In the genomic region with DNA sequence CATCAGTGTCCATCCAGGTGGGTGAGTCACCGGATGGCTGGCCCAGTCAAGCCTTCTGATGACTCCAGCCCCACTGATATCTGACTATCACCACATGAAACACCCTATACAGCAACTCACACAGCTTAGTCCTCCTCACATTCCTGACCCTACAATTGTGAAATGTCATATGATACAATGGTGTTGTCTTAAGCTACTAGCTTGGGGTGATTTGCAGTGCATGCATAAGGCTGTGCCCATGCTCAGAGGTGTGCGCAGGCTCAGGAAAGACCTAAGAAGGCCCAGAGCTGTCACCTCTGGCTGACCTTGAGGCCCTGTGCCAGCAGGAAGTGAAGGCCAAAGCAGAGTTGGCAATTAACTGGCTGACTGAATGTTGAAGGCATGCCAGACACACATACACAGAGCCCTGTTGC, we compare ENCODE assay signal across 11 cellular contexts. TPM values are rescaled to one million over a fixed set of nuclear protein-coding genes. Genes with fewer than 3 reads are reported as not detected.
DNase-seq lines count a peak whose midpoint lies in the region; ATAC-seq lines count a peak whose summit lies in the region.
"Had no signal": no experiment of that assay in that cellular context is flagged by ENCODE, and none has a peak within 500 bp of the region (broad histone marks: within the 10 kb centered on the region; RNA-seq: fewer than 3 reads in every experiment).

No MANE protein-coding gene starts in this region.

- H3K27me3 ChIP-seq in CD4-positive, CD25-positive, alpha-beta regulatory T cell (ENCODE audit: control insufficient read depth, insufficient read depth, low read length) = no peaks in the 10 kb centered on the region

- ATAC-seq in CD4-positive, CD25-positive, alpha-beta regulatory T cell (ENCODE audit: low read depth in 2 of 2) = no peak
- ATAC-seq in activated naive CD8-positive, alpha-beta T cell treated with anti-CD3 and anti-CD28 coated beads, Interleukin-2, amount 50 U/mL, for 24 hours = no peak
- peak; percentile 68 for ATAC-seq in left lobe of liver

- peak overlapping the region; percentile 21 for H3K4me3 ChIP-seq in CD4-positive, CD25-positive, alpha-beta regulatory T cell (ENCODE audit: low read depth, low read length)
- H3K4me3 ChIP-seq: lower lobe of right lung had no signal

- H3K27me3 Mint-ChIP-seq in CD4-positive, CD25-positive, alpha-beta regulatory T cell = no peaks in the 10 kb centered on the region
- no peaks in the 10 kb centered on the region for H3K27me3 Mint-ChIP-seq in activated naive CD8-positive, alpha-beta T cell treated with anti-CD3 and anti-CD28 coated beads, Interleukin-2, amount 50 U/mL, for 24 hours

- H3K4me1 Mint-ChIP-seq in CD4-positive, CD25-positive, alpha-beta regulatory T cell = peaks cover 30 to 84% (median 66%) of the 10 kb centered on the region in 4 donors
- peaks cover 82% of the 10 kb centered on the region for H3K4me1 Mint-ChIP-seq in activated naive CD8-positive, alpha-beta T cell treated with anti-CD3 and anti-CD28 coated beads, Interleukin-2, amount 50 U/mL, for 24 hours

- no peak overlapping the region for H3K27ac ChIP-seq in CD4-positive, CD25-positive, alpha-beta regulatory T cell (ENCODE audit: insufficient read depth, low read length, poor library complexity, severe bottlenecking)
- H3K27ac ChIP-seq: lower lobe of right lung had no signal

- H3K9me3 Mint-ChIP-seq in CD4-positive, CD25-positive, alpha-beta regulatory T cell = no peaks in the 10 kb centered on the region
- no peaks in the 10 kb centered on the region for H3K9me3 Mint-ChIP-seq in activated naive CD8-positive, alpha-beta T cell treated with anti-CD3 and anti-CD28 coated beads, Interleukin-2, amount 50 U/mL, for 24 hours

- peak in 1 of 3 donors; percentile 55 for DNase-seq in CD4-positive, CD25-positive, alpha-beta regulatory T cell
- DNase-seq in HT1080 (ENCODE audit: low read depth) = peak; percentile 98
- no peak for DNase-seq in activated naive CD8-positive, alpha-beta T cell treated with anti-CD3 and anti-CD28 coated beads, Interleukin-2, amount 50 U/mL, for 24 hours
- DNase-seq in left lobe of liver (ENCODE audit: low spot score) = no peak
- DNase-seq in activated gamma-delta T cell treated with Interleukin-2 at 50 U/mL for 16 hours = no peak
- DNase-seq in NCI-H748 (lab: John Stamatoyannopoulos, UW; ENCODE audit: unreplicated experiment) = no peak
- no peak for DNase-seq in ecto neural progenitor cell (ENCODE audit: low spot score)
- no peak for DNase-seq in GM03348 (ENCODE audit: low spot score)
- DNase-seq: caudate nucleus, lower lobe of right lung, NCI-H1105 had no signal

- H3K27ac Mint-ChIP-seq in CD4-positive, CD25-positive, alpha-beta regulatory T cell = peak overlapping the region; percentile 93 to 98 (median 94)
- peak overlapping the region; percentile 57 for H3K27ac Mint-ChIP-seq in activated naive CD8-positive, alpha-beta T cell treated with anti-CD3 and anti-CD28 coated beads, Interleukin-2, amount 50 U/mL, for 24 hours

- H3K36me3 Mint-ChIP-seq in CD4-positive, CD25-positive, alpha-beta regulatory T cell = no peaks in the 10 kb centered on the region
- H3K36me3 Mint-ChIP-seq in activated naive CD8-positive, alpha-beta T cell treated with anti-CD3 and anti-CD28 coated beads, Interleukin-2, amount 50 U/mL, for 24 hours (ENCODE audit: low read depth) = no peaks in the 10 kb centered on the region

- H3K4me1 ChIP-seq in CD4-positive, CD25-positive, alpha-beta regulatory T cell (ENCODE audit: control insufficient read depth, insufficient read depth, low read length, poor library complexity, severe bottlenecking) = peaks cover 69% of the 10 kb centered on the region

- H3K36me3 ChIP-seq in CD4-positive, CD25-positive, alpha-beta regulatory T cell (ENCODE audit: control insufficient read depth, insufficient read depth, low read length) = no peaks in the 10 kb centered on the region
- H3K36me3 ChIP-seq: lower lobe of right lung had no signal

- peak overlapping the region; percentile 3 to 86 (median 48) for H3K4me3 Mint-ChIP-seq in CD4-positive, CD25-positive, alpha-beta regulatory T cell
- no peak overlapping the region for H3K4me3 Mint-ChIP-seq in activated naive CD8-positive, alpha-beta T cell treated with anti-CD3 and anti-CD28 coated beads, Interleukin-2, amount 50 U/mL, for 24 hours

- no peaks in the 10 kb centered on the region for H3K9me3 ChIP-seq in CD4-positive, CD25-positive, alpha-beta regulatory T cell (ENCODE audit: control insufficient read depth in 2 of 2, low read length in 2 of 2)
- H3K9me3 ChIP-seq: lower lobe of right lung had no signal

RNA-seq across cellular contexts. Expression of a gene that starts 21.5 kb away (rescaled TPM):
- 480 TPM for total RNA-seq in CD4-positive, CD25-positive, alpha-beta regulatory T cell
- 100 to 1,000 TPM in 1 of 4 donors, 10 to 100 TPM in 3; 67.5 to 108 (median 90.2) TPM for polyA plus RNA-seq in CD4-positive, CD25-positive, alpha-beta regulatory T cell
- 5.0 and 10.5 TPM in 2 replicates for total RNA-seq in HT1080 (2014; rRNA removed; shearing (Covaris generic))
- 15.3 and 15.7 TPM in 2 replicates for polyA plus RNA-seq in HT1080 (2015; cell fraction: cytosol; rRNA removed)
- 23.0 and 25.1 TPM in 2 replicates for polyA plus RNA-seq in HT1080 (2015; cell fraction: nucleus; rRNA removed)
- total RNA-seq in left lobe of liver = 3.9 TPM

Comparison
In these comparisons a context has a peak if more than half of its experiments do, and no peak if none do; other contexts are left out.
1. RNA of a gene that starts 21.5 kb away (total RNA-seq): 480 TPM in CD4-positive, CD25-positive, alpha-beta regulatory T cell (single experiment); 5.0 to 10.5 TPM in HT1080 and 3.9 TPM in left lobe of liver (single experiment); every median in the first group is over 10 times any median in the second.